23 cellular contexts compared by ENCODE assay signal in genomic region chr1:114322726-114323125, GRCh38.
DNase-seq lines count a peak whose midpoint lies in the region; ATAC-seq, FAIRE-seq and TF ChIP-seq lines count a peak whose summit lies in the region.
"Had no signal": no experiment of that assay in that cellular context is flagged by ENCODE, and none has a peak within 500 bp of the region (broad histone marks: within the 10 kb centered on the region; RNA-seq: fewer than 3 reads in every experiment).

No MANE protein-coding gene starts in this region.

- no peaks in the 10 kb centered on the region for H3K79me2 ChIP-seq in astrocyte (ENCODE audit: insufficient read depth, low read length)

- no TSS peak for BruUV-seq in Caco-2 (replicated peaks; lab: Mats Ljungman, UMichigan)

- H3K4me1 ChIP-seq in astrocyte (ENCODE audit: insufficient read depth, low read length) (peaks cover 26% of the 10 kb centered on the region), Caco-2 (no peaks in the 10 kb centered on the region)

- H3K27ac Mint-ChIP-seq in astrocyte (ENCODE audit: unreplicated experiment) (no peak overlapping the region), nephron (peak overlapping the region; percentile 60 to 99 (median 98)), Caco-2 (ENCODE audit: unreplicated experiment) (no peak overlapping the region)
- H3K27ac Mint-ChIP-seq: CD4-positive, alpha-beta memory T cell; GM23338; IgD-negative memory B cell had no signal

- H3K4me3 ChIP-seq in astrocyte (ENCODE audit: insufficient read depth, low read depth, low read length) (no peak overlapping the region), Caco-2 (ENCODE audit: low read depth, low read length) (no peak overlapping the region)
- H3K4me3 ChIP-seq: GM23338 had no signal

- ATAC-seq in HG03469 (IDR thresholded peaks at IDR 0.05; ENCODE audit: unreplicated experiment), result no peak
- ATAC-seq: GM23338 had no signal

- H3K9ac ChIP-seq in astrocyte (ENCODE audit: low read length), result no peak overlapping the region

- H3K4me3 Mint-ChIP-seq in astrocyte (ENCODE audit: unreplicated experiment) (no peak overlapping the region), nephron (no peak overlapping the region), Caco-2 (ENCODE audit: unreplicated experiment) (no peak overlapping the region)
- H3K4me3 Mint-ChIP-seq: CD4-positive, alpha-beta memory T cell; GM23338; IgD-negative memory B cell had no signal

- H3K27me3 ChIP-seq in astrocyte (ENCODE audit: insufficient read depth, low read length) (no peaks in the 10 kb centered on the region), Caco-2 (replicated peaks; ENCODE audit: control insufficient read depth, insufficient read depth, low read length) (no peaks in the 10 kb centered on the region)

- H3K9me3 Mint-ChIP-seq in astrocyte (ENCODE audit: unreplicated experiment) (no peaks in the 10 kb centered on the region), nephron (peaks cover 10% of the 10 kb centered on the region), Caco-2 (ENCODE audit: unreplicated experiment) (no peaks in the 10 kb centered on the region)

- H4K20me1 ChIP-seq in astrocyte (ENCODE audit: insufficient read depth, low read length), result no peaks in the 10 kb centered on the region

- peaks cover 24% of the 10 kb centered on the region for H3K4me1 Mint-ChIP-seq in astrocyte (ENCODE audit: low read depth, unreplicated experiment)
- H3K4me1 Mint-ChIP-seq in nephron, result peaks cover 38% of the 10 kb centered on the region
- no peaks in the 10 kb centered on the region for H3K4me1 Mint-ChIP-seq in Caco-2 (ENCODE audit: low read depth, unreplicated experiment)
- H3K4me1 Mint-ChIP-seq: GM23338, IgD-negative memory B cell had no signal

- POLR2A ChIA-PET in Caco-2 (lab: Charles Lee), result no interaction called here

- H3K27me3 Mint-ChIP-seq in astrocyte (ENCODE audit: low read depth, unreplicated experiment), result no peaks in the 10 kb centered on the region
- no peaks in the 10 kb centered on the region for H3K27me3 Mint-ChIP-seq in nephron (ENCODE audit: low read depth)
- no peaks in the 10 kb centered on the region for H3K27me3 Mint-ChIP-seq in Caco-2 (ENCODE audit: insufficient read depth, unreplicated experiment)

- DNase-seq in GM03348 (ENCODE audit: low spot score) (peak; percentile 20), astrocyte (ENCODE audit: low read depth) (peak; percentile 69), Caco-2 (no peak), NCI-H510A treated with DMSO at 0.1 percent for 48 hours (lab: John Stamatoyannopoulos, UW) (no peak), hippocampal formation (lab: John Stamatoyannopoulos, UW) (no peak)
- DNase-seq: ACHN; AML-193; Calu3; CD4-positive, alpha-beta memory T cell; DMS79 treated with DMSO at 0.1 percent for 48 hours; EL; HCEC 1CT; KBM-7 had no signal

- H3K36me3 Mint-ChIP-seq in astrocyte (ENCODE audit: low read depth, unreplicated experiment) (no peaks in the 10 kb centered on the region), nephron (ENCODE audit: low read depth) (no peaks in the 10 kb centered on the region), Caco-2 (ENCODE audit: insufficient read depth, unreplicated experiment) (no peaks in the 10 kb centered on the region)
- H3K36me3 Mint-ChIP-seq: CD4-positive, alpha-beta memory T cell; IgD-negative memory B cell had no signal

- TF ChIP-seq CTCF in astrocyte (IDR thresholded peaks at IDR 0.05; ENCODE audit: insufficient read depth, low read depth, low read length) (no peak), nephron (IDR thresholded peaks at IDR 0.05; ENCODE audit: unreplicated experiment in 3 of 3) (no peak), Caco-2 (IDR thresholded peaks at IDR 0.05; ENCODE audit: insufficient read depth in 1 of 2, low read depth in 1 of 2, low read length in 1 of 2, severe bottlenecking in 1 of 2, unreplicated experiment in 1 of 2) (no peak)

- no peak overlapping the region for H2AFZ ChIP-seq in astrocyte (ENCODE audit: low read depth, low read length)
- H2AFZ ChIP-seq: GM23338 had no signal

- no peaks in the 10 kb centered on the region for H3K9me3 ChIP-seq in astrocyte (ENCODE audit: insufficient read depth, low read depth, low read length)
- H3K9me3 ChIP-seq in Caco-2, result no peaks in the 10 kb centered on the region

- H3K36me3 ChIP-seq in astrocyte (ENCODE audit: insufficient read depth, low read length), result no peaks in the 10 kb centered on the region
- H3K36me3 ChIP-seq in Caco-2 (ENCODE audit: control insufficient read depth, insufficient read depth, low read length), result no peaks in the 10 kb centered on the region

- intact Hi-C loops in Caco-2 (cut with micrococcal nuclease; ENCODE audit: unreplicated experiment), result no loop called here

- H3K4me2 ChIP-seq in astrocyte (ENCODE audit: low read length), result no peak overlapping the region
- H3K4me2 ChIP-seq: GM23338 had no signal

- CTCF ChIA-PET in Caco-2 (lab: Charles Lee), result no interaction called here

- FAIRE-seq in astrocyte (lab: Jason Lieb, UNC), result no peak
- FAIRE-seq: A204.1, GM12891, GM19239, H54 had no signal

- H3K27ac ChIP-seq in astrocyte (ENCODE audit: low read depth, low read length), result no peak overlapping the region
- H3K27ac ChIP-seq: C4-2B, HL-60 had no signal

Comparison
In these comparisons a context has a peak if more than half of its experiments do, and no peak if none do; other contexts are left out.
1. DNase-seq: peak in GM03348 (single experiment) and astrocyte (single experiment); none in Caco-2 (0 of 2), NCI-H510A treated with DMSO at 0.1 percent for 48 hours (single experiment) and hippocampal formation (0 of 2).
2. H3K27ac Mint-ChIP-seq: peak in nephron (3 of 3); none in astrocyte (single experiment) and Caco-2 (single experiment).